Comparison of ENCODE assay signal across 1 cellular context in the genomic region with DNA sequence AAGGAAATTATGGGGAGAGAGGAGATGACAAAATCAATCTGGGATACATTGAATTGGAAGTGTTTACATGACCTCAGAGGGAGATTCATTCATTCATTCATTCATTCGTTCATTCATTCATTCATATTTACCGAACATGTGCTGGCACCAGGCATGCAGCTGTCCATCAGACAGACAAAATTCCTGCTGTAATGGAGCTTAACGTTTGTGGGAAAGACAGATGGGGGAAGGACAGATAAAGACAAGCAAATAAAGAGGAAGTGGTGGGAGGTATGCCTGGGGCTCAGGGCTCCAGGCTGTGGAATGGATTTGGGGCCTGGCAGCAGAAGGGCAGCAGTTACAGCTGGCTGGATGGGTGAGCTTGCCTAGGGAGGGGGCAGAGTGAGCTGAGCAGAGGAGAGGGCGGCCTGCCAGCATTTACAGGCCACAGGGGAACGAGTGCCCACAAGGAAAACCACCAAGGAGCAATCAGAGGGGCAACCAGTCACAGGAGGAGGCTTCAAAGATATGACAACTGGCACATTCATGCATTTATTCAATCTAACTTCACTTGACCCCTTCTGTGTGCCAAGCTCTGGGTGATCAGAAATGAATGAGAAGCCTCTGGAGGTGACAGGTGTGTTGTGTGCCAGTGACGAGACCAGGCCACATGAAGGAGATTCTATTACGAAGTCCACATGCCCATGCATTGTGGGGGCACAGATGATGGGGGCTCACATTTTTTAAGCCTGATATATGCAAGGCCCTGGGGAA.
TF ChIP-seq lines count a peak whose summit lies in the region.

No MANE protein-coding gene starts in this region.

TF ChIP-seq in HepG2, 621 proteins besides CTCF, POLR2A, EP300 and RAD21 (continued from another document):
- TF ChIP-seq PREB (CRISPR knock-in tag; IDR thresholded peaks at IDR 0.05) (no peak), ZNF549 (CRISPR knock-in tag; IDR thresholded peaks at IDR 0.05) (no peak)
